ENCODE assay signal across 14 cellular contexts in genomic region chr7:79876769-79877362, GRCh38.
DNase-seq lines count a peak whose midpoint lies in the region; ATAC-seq, FAIRE-seq and TF ChIP-seq lines count a peak whose summit lies in the region.
"Had no signal": no experiment of that assay in that cellular context is flagged by ENCODE, and none has a peak within 500 bp of the region (broad histone marks: within the 10 kb centered on the region; RNA-seq: fewer than 3 reads in every experiment).

No MANE protein-coding gene starts in this region.

- H3K4me1 Mint-ChIP-seq in astrocyte (ENCODE audit: low read depth, unreplicated experiment) = no peaks in the 10 kb centered on the region
- peaks cover 0 to 4% (median 0%) of the 10 kb centered on the region in 4 donors for H3K4me1 Mint-ChIP-seq in naive thymus-derived CD8-positive, alpha-beta T cell
- no peaks in the 10 kb centered on the region for H3K4me1 Mint-ChIP-seq in naive thymus-derived CD4-positive, alpha-beta T cell
- H3K4me1 Mint-ChIP-seq in activated CD4-positive, alpha-beta T cell treated with anti-CD3 and anti-CD28 coated beads, Interleukin-2, amount 10 ng/mL, durations not matched to agents 24 days and 14 days = no peaks in the 10 kb centered on the region

- no peaks in the 10 kb centered on the region for H3K36me3 ChIP-seq in astrocyte (ENCODE audit: insufficient read depth, low read length)
- H3K36me3 ChIP-seq in naive thymus-derived CD4-positive, alpha-beta T cell (ENCODE audit: control insufficient read depth in 2 of 3, insufficient read depth in 3 of 3, low read length in 3 of 3) = no peaks in the 10 kb centered on the region
- H3K36me3 ChIP-seq: heart left ventricle, lower lobe of right lung, transverse colon had no signal

- no peak overlapping the region for H3K9ac ChIP-seq in astrocyte (ENCODE audit: low read length)

- TF ChIP-seq CTCF in astrocyte (IDR thresholded peaks at IDR 0.05; ENCODE audit: insufficient read depth, low read depth, low read length) = no peak

- POLR2A ChIA-PET in naive thymus-derived CD8-positive, alpha-beta T cell (lab: Charles Lee) = no interaction called here
- POLR2A ChIA-PET in naive thymus-derived CD4-positive, alpha-beta T cell (lab: Charles Lee) = no interaction called here

- peaks cover 15% of the 10 kb centered on the region for H3K27me3 ChIP-seq in astrocyte (ENCODE audit: insufficient read depth, low read length)
- no peaks in the 10 kb centered on the region for H3K27me3 ChIP-seq in naive thymus-derived CD4-positive, alpha-beta T cell (ENCODE audit: control insufficient read depth in 2 of 2, insufficient read depth in 2 of 2, low read length in 2 of 2)
- H3K27me3 ChIP-seq: heart left ventricle, transverse colon had no signal

- no peak overlapping the region for H3K27ac Mint-ChIP-seq in astrocyte (ENCODE audit: unreplicated experiment)
- peak overlapping the region in 1 of 10 donors; percentile 53 for H3K27ac Mint-ChIP-seq in naive thymus-derived CD8-positive, alpha-beta T cell
- H3K27ac Mint-ChIP-seq in naive thymus-derived CD4-positive, alpha-beta T cell = no peak overlapping the region
- H3K27ac Mint-ChIP-seq in activated CD4-positive, alpha-beta T cell treated with anti-CD3 and anti-CD28 coated beads, Interleukin-2, amount 10 ng/mL, durations not matched to agents 24 days and 14 days = no peak overlapping the region
- H3K27ac Mint-ChIP-seq: dendritic cell treated with granulocyte-macrophage colony-stimulating factor and Interleukin-4, amounts not matched to agents 40 ng/mL and 50 ng/mL, for 4 days had no signal

- intact Hi-C loops in naive thymus-derived CD4-positive, alpha-beta T cell (cut with micrococcal nuclease) = no loop called here
- intact Hi-C loops in activated CD4-positive, alpha-beta T cell treated with anti-CD3 and anti-CD28 coated beads, Interleukin-2, amount 10 ng/mL, durations not matched to agents 24 days and 14 days (cut with micrococcal nuclease) = no loop called here

- no peak overlapping the region for H3K4me3 Mint-ChIP-seq in astrocyte (ENCODE audit: unreplicated experiment)
- no peak overlapping the region for H3K4me3 Mint-ChIP-seq in naive thymus-derived CD8-positive, alpha-beta T cell
- H3K4me3 Mint-ChIP-seq in naive thymus-derived CD4-positive, alpha-beta T cell = no peak overlapping the region
- no peak overlapping the region for H3K4me3 Mint-ChIP-seq in activated CD4-positive, alpha-beta T cell treated with anti-CD3 and anti-CD28 coated beads, Interleukin-2, amount 10 ng/mL, durations not matched to agents 24 days and 14 days
- H3K4me3 Mint-ChIP-seq: dendritic cell treated with granulocyte-macrophage colony-stimulating factor and Interleukin-4, amounts not matched to agents 40 ng/mL and 50 ng/mL, for 4 days had no signal

- H2AFZ ChIP-seq in astrocyte (ENCODE audit: low read depth, low read length) = no peak overlapping the region

- ATAC-seq in naive thymus-derived CD8-positive, alpha-beta T cell = peak; percentile 23 to 53
- ATAC-seq in naive thymus-derived CD4-positive, alpha-beta T cell = no peak
- ATAC-seq: heart left ventricle, K562, lower lobe of right lung had no signal

- DNase-seq in Daoy (ENCODE audit: low read depth) (peak; percentile 68), LHCN-M2 (ENCODE audit: low read depth) (peak; percentile 87), astrocyte (ENCODE audit: low read depth) (peak; percentile 88), NCI-H2107 (lab: John Stamatoyannopoulos, UW) (no peak), NCI-H774 (lab: John Stamatoyannopoulos, UW) (no peak)
- peak in 2 of 10 donors; percentile 2 to 9 for DNase-seq in naive thymus-derived CD8-positive, alpha-beta T cell
- no peak for DNase-seq in naive thymus-derived CD4-positive, alpha-beta T cell
- DNase-seq in activated CD4-positive, alpha-beta T cell treated with anti-CD3 and anti-CD28 coated beads, Interleukin-2, amount 10 ng/mL, durations not matched to agents 24 days and 14 days = no peak
- DNase-seq: activated CD4-positive, CD25-positive, alpha-beta regulatory T cell treated with anti-CD3 and anti-CD28 coated beads, Interleukin-2, amount 50 U/mL, for 72 hours; heart left ventricle; lower lobe of right lung; transverse colon had no signal

- no peak overlapping the region for H3K27ac ChIP-seq in astrocyte (ENCODE audit: low read depth, low read length)
- no peak overlapping the region for H3K27ac ChIP-seq in naive thymus-derived CD4-positive, alpha-beta T cell (ENCODE audit: low read depth, low read length)
- H3K27ac ChIP-seq: heart left ventricle, lower lobe of right lung, transverse colon had no signal

- peaks cover 3% of the 10 kb centered on the region for H3K27me3 Mint-ChIP-seq in astrocyte (ENCODE audit: low read depth, unreplicated experiment)
- H3K27me3 Mint-ChIP-seq in naive thymus-derived CD8-positive, alpha-beta T cell = no peaks in the 10 kb centered on the region
- H3K27me3 Mint-ChIP-seq in naive thymus-derived CD4-positive, alpha-beta T cell = no peaks in the 10 kb centered on the region
- H3K27me3 Mint-ChIP-seq in activated CD4-positive, alpha-beta T cell treated with anti-CD3 and anti-CD28 coated beads, Interleukin-2, amount 10 ng/mL, durations not matched to agents 24 days and 14 days = no peaks in the 10 kb centered on the region
- H3K27me3 Mint-ChIP-seq: dendritic cell treated with granulocyte-macrophage colony-stimulating factor and Interleukin-4, amounts not matched to agents 40 ng/mL and 50 ng/mL, for 4 days had no signal

- no peaks in the 10 kb centered on the region for H3K4me1 ChIP-seq in astrocyte (ENCODE audit: insufficient read depth, low read length)
- H3K4me1 ChIP-seq in naive thymus-derived CD4-positive, alpha-beta T cell (ENCODE audit: control insufficient read depth in 2 of 2, insufficient read depth in 2 of 2, low read length in 2 of 2) = no peaks in the 10 kb centered on the region
- H3K4me1 ChIP-seq: heart left ventricle, lower lobe of right lung, transverse colon had no signal

- H3K4me3 ChIP-seq in astrocyte (ENCODE audit: insufficient read depth, low read depth, low read length) = no peak overlapping the region
- H3K4me3 ChIP-seq in naive thymus-derived CD4-positive, alpha-beta T cell (ENCODE audit: low read length) = no peak overlapping the region
- H3K4me3 ChIP-seq: heart left ventricle, K562, lower lobe of right lung, transverse colon had no signal

- H3K9me3 Mint-ChIP-seq in astrocyte (ENCODE audit: unreplicated experiment) = no peaks in the 10 kb centered on the region
- peaks cover 0 to 3% (median 0%) of the 10 kb centered on the region in 9 donors for H3K9me3 Mint-ChIP-seq in naive thymus-derived CD8-positive, alpha-beta T cell
- H3K9me3 Mint-ChIP-seq in naive thymus-derived CD4-positive, alpha-beta T cell = no peaks in the 10 kb centered on the region
- no peaks in the 10 kb centered on the region for H3K9me3 Mint-ChIP-seq in activated CD4-positive, alpha-beta T cell treated with anti-CD3 and anti-CD28 coated beads, Interleukin-2, amount 10 ng/mL, durations not matched to agents 24 days and 14 days
- H3K9me3 Mint-ChIP-seq: dendritic cell treated with granulocyte-macrophage colony-stimulating factor and Interleukin-4, amounts not matched to agents 40 ng/mL and 50 ng/mL, for 4 days had no signal

- no peaks in the 10 kb centered on the region for H3K36me3 Mint-ChIP-seq in astrocyte (ENCODE audit: low read depth, unreplicated experiment)
- H3K36me3 Mint-ChIP-seq in naive thymus-derived CD8-positive, alpha-beta T cell = no peaks in the 10 kb centered on the region
- no peaks in the 10 kb centered on the region for H3K36me3 Mint-ChIP-seq in naive thymus-derived CD4-positive, alpha-beta T cell
- no peaks in the 10 kb centered on the region for H3K36me3 Mint-ChIP-seq in activated CD4-positive, alpha-beta T cell treated with anti-CD3 and anti-CD28 coated beads, Interleukin-2, amount 10 ng/mL, durations not matched to agents 24 days and 14 days (ENCODE audit: low read depth)

- H3K79me2 ChIP-seq in astrocyte (ENCODE audit: insufficient read depth, low read length) = no peaks in the 10 kb centered on the region

- FAIRE-seq in astrocyte (lab: Jason Lieb, UNC) = peak; percentile 99
- FAIRE-seq: K562 had no signal

- no peaks in the 10 kb centered on the region for H3K9me3 ChIP-seq in astrocyte (ENCODE audit: insufficient read depth, low read depth, low read length)
- no peaks in the 10 kb centered on the region for H3K9me3 ChIP-seq in naive thymus-derived CD4-positive, alpha-beta T cell (ENCODE audit: control insufficient read depth in 2 of 3, low read length in 3 of 3)
- H3K9me3 ChIP-seq: heart left ventricle, lower lobe of right lung, transverse colon had no signal

- H4K20me1 ChIP-seq in astrocyte (ENCODE audit: insufficient read depth, low read length) = no peaks in the 10 kb centered on the region

- CTCF ChIA-PET in naive thymus-derived CD4-positive, alpha-beta T cell (lab: Charles Lee) = no interaction called here

- H3K4me2 ChIP-seq in astrocyte (ENCODE audit: low read length) = peak overlapping the region; percentile 29

Comparison
In these comparisons a context has a peak if more than half of its experiments do, and no peak if none do; other contexts are left out.
1. DNase-seq: peak in Daoy (single experiment), LHCN-M2 (single experiment) and astrocyte (single experiment); none in naive thymus-derived CD4-positive, alpha-beta T cell (0 of 9), NCI-H2107 (single experiment), NCI-H774 (single experiment) and activated CD4-positive, alpha-beta T cell treated with anti-CD3 and anti-CD28 coated beads, Interleukin-2, amount 10 ng/mL, durations not matched to agents 24 days and 14 days (single experiment).